ENCODE assay signal across 8 cellular contexts in the genomic region with DNA sequence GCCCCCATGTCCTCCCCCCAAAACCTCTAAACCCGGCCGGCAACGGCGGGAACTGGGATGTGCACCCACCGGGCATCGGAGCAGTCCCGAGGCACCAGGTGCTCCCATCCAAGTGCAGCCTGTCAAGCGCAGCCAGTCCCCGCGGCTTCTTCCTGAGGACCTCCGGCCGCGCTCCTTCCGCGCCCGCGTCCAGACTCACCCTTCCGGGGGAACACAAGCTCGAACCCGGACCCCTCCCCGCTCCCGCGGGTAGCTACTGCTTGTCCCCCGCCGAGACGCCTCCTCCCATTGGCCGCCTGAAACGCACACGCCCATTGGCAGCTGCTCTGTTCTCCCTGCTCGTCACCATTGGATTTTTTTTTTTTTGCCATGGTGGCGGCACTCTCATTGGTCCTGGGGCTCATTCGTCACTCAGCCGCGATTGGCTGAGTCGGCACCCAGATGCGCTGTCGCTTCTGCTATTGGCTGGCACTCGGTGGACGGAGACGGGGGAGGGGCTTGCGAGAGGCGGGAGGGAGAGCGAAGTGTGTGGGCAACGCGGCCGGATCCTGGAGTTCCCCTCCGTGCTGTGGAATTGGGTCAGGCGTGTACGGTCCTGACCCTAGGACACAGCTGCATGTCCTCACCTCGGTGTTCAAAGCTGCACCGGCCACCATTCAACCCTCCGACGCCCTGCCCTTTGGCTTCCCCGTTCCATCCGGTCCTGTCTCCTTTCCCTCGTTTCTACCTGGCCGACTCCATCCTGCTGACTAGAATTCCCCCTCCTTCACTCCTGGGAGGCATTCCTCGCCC. TPM values are rescaled to one million over a fixed set of nuclear protein-coding genes. Genes with fewer than 3 reads are reported as not detected.
A peak's percentile ranks its signal among the peaks of the same experiment; 100 is the strongest.
DNase-seq lines count a peak whose midpoint lies in the region; ATAC-seq and TF ChIP-seq lines count a peak whose summit lies in the region.

A gene (minus strand): TSS at position 262 of the 792 bp plus-strand sequence. CDS start 2,166 bp downstream, outside the sequence.

- ATAC-seq in HG02571 (IDR thresholded peaks at IDR 0.05; ENCODE audit: unreplicated experiment) = peak; percentile 89
- ATAC-seq in gastroesophageal sphincter = peak; percentile 99

- H4K20me1 ChIP-seq in SK-N-SH (ENCODE audit: insufficient read depth) = no peaks in the 10 kb centered on the region

- peak within 1 kb of the TSS; percentile 91 for H3K4me2 ChIP-seq in SK-N-SH

- peak within 1 kb of the TSS; percentile 70 for H3K9ac ChIP-seq in SK-N-SH

- no peaks in the 10 kb centered on the region for H3K9me2 ChIP-seq in SK-N-SH

- H3K4me3 ChIP-seq in SK-N-SH (ENCODE audit: low read depth in 2 of 2, low read length in 1 of 2) = peak within 1 kb of the TSS; percentile 78 to 83
- H3K4me3 ChIP-seq in gastroesophageal sphincter = peak within 1 kb of the TSS; percentile 58 to 80

- H3K27me3 ChIP-seq in SK-N-SH (ENCODE audit: insufficient read depth) = no peaks in the 10 kb centered on the region
- H3K27me3 ChIP-seq in gastroesophageal sphincter = no peaks in the 10 kb centered on the region

- H3K36me3 ChIP-seq in SK-N-SH (replicated peaks in 1 of 2; ENCODE audit: control insufficient read depth in 1 of 2, insufficient read depth in 2 of 2, low read length in 1 of 2) (peaks cover 3 to 4% of the 10 kb centered on the region in 2 experiments), gastroesophageal sphincter (peaks cover 0 to 24% of the 10 kb centered on the region in 2 donors)

- CTCF ChIA-PET in SK-N-SH (lab: Yijun Ruan, JAX) = interaction anchor here (1.2 to 20.2 kb wide), 8 partner anchors 8 to 130 kb away, joined by 3 to 596 read pairs (median 6); a partner anchor contains a TSS

- no peak for TF ChIP-seq RAD21 in SK-N-SH (IDR thresholded peaks at IDR 0.05; ENCODE audit: low read length)

- H3F3A ChIP-seq in SK-N-SH (replicated peaks; ENCODE audit: insufficient read depth) = no peaks in the 10 kb centered on the region

- peak within 1 kb of the TSS; percentile 87 for H2AFZ ChIP-seq in SK-N-SH (ENCODE audit: low read depth)

- peaks cover 0 to 9% of the 10 kb centered on the region in 2 experiments; a peak in 1 of 4 replicates for H3K4me1 ChIP-seq in SK-N-SH (ENCODE audit: control insufficient read depth in 1 of 2, insufficient read depth in 2 of 2, low read depth in 1 of 2, low read length in 1 of 2)
- peaks cover 0 to 22% (median 4%) of the 10 kb centered on the region in 3 donors for H3K4me1 ChIP-seq in gastroesophageal sphincter

- WGBS in SK-N-SH (ENCODE audit: low lambda C conversion rate) = 2% methylated on average over 38 of the region's 58 CpGs
- 0 to 1% methylated on average over 13 to 27 of the region's 58 CpGs for WGBS in gastroesophageal sphincter (ENCODE audit: low coverage in 1 of 2), 2 donors

- peak; percentile 65 to 72 for TF ChIP-seq POLR2A in gastroesophageal sphincter (IDR thresholded peaks at IDR 0.05)

- POLR2A ChIA-PET in SK-N-SH (lab: Yijun Ruan, JAX) = interaction anchor here (0.6 to 1.6 kb wide), 8 partner anchors 8 to 121 kb away, joined by 3 to 15 read pairs (median 6); a partner anchor contains a TSS

- H3K27ac ChIP-seq in SK-N-SH (ENCODE audit: low read depth in 2 of 2, low read length in 1 of 2) (peak within 1 kb of the TSS; percentile 39 to 67; a peak in 3 of 4 replicates), gastroesophageal sphincter (peak within 1 kb of the TSS; percentile 39 to 88 (median 86))

- peaks cover 14% of the 10 kb centered on the region for H3K79me2 ChIP-seq in SK-N-SH (ENCODE audit: insufficient read depth)

- TF ChIP-seq CTCF in SK-N-SH (IDR thresholded peaks at IDR 0.05) (no peak), gastroesophageal sphincter (IDR thresholded peaks at IDR 0.05) (peak in 1 of 4 experiments; percentile 9)

- peak in 1 of 2 experiments; percentile 5; a peak in 1 of 4 replicates for TF ChIP-seq EP300 in SK-N-SH (IDR thresholded peaks at IDR 0.05; ENCODE audit: borderline replicate concordance in 1 of 2, low read depth in 1 of 2, low read length in 1 of 2)
- TF ChIP-seq EP300 in gastroesophageal sphincter (IDR thresholded peaks at IDR 0.05) = no peak

- no peaks in the 10 kb centered on the region for H3K9me3 ChIP-seq in SK-N-SH
- no peaks in the 10 kb centered on the region for H3K9me3 ChIP-seq in gastroesophageal sphincter

- peak; percentile 97 for DNase-seq in GM04504 (ENCODE audit: low read depth)
- peak; percentile 94 for DNase-seq in NCI-H1048 (lab: John Stamatoyannopoulos, UW)
- DNase-seq in SK-N-SH = peak; percentile 100
- DNase-seq in activated naive CD4-positive, alpha-beta T cell treated with anti-CD3 and anti-CD28 coated beads, Interleukin-2, amount 50 U/mL, for 16 hours = peak; percentile 94
- DNase-seq in non-pigmented ciliary epithelial cell (ENCODE audit: low read depth) = peak; percentile 95
- peak; percentile 99 for DNase-seq in superior temporal gyrus (ENCODE audit: extremely low spot score)

TF ChIP-seq in SK-N-SH, 30 proteins besides CTCF, POLR2A, EP300 and RAD21 (continues in another document):
- peak; percentile 21; the same call in 1 of the 2 replicates for TF ChIP-seq SIN3A (IDR thresholded peaks at IDR 0.05; ENCODE audit: borderline replicate concordance, low read depth, low read length)
- peak; percentile 84 for TF ChIP-seq MXI1 (IDR thresholded peaks at IDR 0.05; ENCODE audit: low read depth, low read length)
- TF ChIP-seq, protein P1, sequence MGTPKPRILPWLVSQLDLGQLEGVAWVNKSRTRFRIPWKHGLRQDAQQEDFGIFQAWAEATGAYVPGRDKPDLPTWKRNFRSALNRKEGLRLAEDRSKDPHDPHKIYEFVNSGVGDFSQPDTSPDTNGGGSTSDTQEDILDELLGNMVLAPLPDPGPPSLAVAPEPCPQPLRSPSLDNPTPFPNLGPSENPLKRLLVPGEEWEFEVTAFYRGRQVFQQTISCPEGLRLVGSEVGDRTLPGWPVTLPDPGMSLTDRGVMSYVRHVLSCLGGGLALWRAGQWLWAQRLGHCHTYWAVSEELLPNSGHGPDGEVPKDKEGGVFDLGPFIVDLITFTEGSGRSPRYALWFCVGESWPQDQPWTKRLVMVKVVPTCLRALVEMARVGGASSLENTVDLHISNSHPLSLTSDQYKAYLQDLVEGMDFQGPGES (IDR thresholded peaks at IDR 0.05; ENCODE audit: low read depth, low read length) = peak; percentile 92
- peak; percentile 58; the same call in 1 of the 2 replicates for TF ChIP-seq POLR2AphosphoS5 (IDR thresholded peaks at IDR 0.05; ENCODE audit: low read depth, low read length)
- no peak for TF ChIP-seq FOSL2 (IDR thresholded peaks at IDR 0.05; ENCODE audit: borderline replicate concordance, low read depth)
- peak; percentile 32 for TF ChIP-seq TAF1 (IDR thresholded peaks at IDR 0.05; ENCODE audit: borderline replicate concordance, low read depth, low read length)
- TF ChIP-seq YY1 (IDR thresholded peaks at IDR 0.05; ENCODE audit: low read depth) = no peak
- TF ChIP-seq TCF12 (IDR thresholded peaks at IDR 0.05) = no peak
- no peak for TF ChIP-seq EZH2phosphoT487 (IDR thresholded peaks at IDR 0.05; ENCODE audit: borderline replicate concordance, low read depth)
- TF ChIP-seq RXRA (IDR thresholded peaks at IDR 0.05; ENCODE audit: borderline replicate concordance, low read depth) = no peak
- peak; percentile 83 for TF ChIP-seq CHD2 (IDR thresholded peaks at IDR 0.05; ENCODE audit: low read length, partially characterized antibody)
- TF ChIP-seq, protein P2, sequence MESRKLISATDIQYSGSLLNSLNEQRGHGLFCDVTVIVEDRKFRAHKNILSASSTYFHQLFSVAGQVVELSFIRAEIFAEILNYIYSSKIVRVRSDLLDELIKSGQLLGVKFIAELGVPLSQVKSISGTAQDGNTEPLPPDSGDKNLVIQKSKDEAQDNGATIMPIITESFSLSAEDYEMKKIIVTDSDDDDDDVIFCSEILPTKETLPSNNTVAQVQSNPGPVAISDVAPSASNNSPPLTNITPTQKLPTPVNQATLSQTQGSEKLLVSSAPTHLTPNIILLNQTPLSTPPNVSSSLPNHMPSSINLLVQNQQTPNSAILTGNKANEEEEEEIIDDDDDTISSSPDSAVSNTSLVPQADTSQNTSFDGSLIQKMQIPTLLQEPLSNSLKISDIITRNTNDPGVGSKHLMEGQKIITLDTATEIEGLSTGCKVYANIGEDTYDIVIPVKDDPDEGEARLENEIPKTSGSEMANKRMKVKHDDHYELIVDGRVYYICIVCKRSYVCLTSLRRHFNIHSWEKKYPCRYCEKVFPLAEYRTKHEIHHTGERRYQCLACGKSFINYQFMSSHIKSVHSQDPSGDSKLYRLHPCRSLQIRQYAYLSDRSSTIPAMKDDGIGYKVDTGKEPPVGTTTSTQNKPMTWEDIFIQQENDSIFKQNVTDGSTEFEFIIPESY (IDR thresholded peaks at IDR 0.05; ENCODE audit: borderline replicate concordance, low read depth) = no peak
- TF ChIP-seq, protein P3, sequence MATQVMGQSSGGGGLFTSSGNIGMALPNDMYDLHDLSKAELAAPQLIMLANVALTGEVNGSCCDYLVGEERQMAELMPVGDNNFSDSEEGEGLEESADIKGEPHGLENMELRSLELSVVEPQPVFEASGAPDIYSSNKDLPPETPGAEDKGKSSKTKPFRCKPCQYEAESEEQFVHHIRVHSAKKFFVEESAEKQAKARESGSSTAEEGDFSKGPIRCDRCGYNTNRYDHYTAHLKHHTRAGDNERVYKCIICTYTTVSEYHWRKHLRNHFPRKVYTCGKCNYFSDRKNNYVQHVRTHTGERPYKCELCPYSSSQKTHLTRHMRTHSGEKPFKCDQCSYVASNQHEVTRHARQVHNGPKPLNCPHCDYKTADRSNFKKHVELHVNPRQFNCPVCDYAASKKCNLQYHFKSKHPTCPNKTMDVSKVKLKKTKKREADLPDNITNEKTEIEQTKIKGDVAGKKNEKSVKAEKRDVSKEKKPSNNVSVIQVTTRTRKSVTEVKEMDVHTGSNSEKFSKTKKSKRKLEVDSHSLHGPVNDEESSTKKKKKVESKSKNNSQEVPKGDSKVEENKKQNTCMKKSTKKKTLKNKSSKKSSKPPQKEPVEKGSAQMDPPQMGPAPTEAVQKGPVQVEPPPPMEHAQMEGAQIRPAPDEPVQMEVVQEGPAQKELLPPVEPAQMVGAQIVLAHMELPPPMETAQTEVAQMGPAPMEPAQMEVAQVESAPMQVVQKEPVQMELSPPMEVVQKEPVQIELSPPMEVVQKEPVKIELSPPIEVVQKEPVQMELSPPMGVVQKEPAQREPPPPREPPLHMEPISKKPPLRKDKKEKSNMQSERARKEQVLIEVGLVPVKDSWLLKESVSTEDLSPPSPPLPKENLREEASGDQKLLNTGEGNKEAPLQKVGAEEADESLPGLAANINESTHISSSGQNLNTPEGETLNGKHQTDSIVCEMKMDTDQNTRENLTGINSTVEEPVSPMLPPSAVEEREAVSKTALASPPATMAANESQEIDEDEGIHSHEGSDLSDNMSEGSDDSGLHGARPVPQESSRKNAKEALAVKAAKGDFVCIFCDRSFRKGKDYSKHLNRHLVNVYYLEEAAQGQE (IDR thresholded peaks at IDR 0.05; ENCODE audit: low read depth, low read length) = no peak
- TF ChIP-seq GABPA (IDR thresholded peaks at IDR 0.05; ENCODE audit: low read depth) = peak; percentile 64
- TF ChIP-seq ELF1 (IDR thresholded peaks at IDR 0.05) = peak; percentile 55

RNA-seq across cellular contexts. Expression of the gene that starts here (rescaled TPM):
- polyA plus RNA-seq in SK-N-SH (2012; rRNA removed) = 34.8 and 44.6 TPM in 2 replicates
- 11.9 and 17.2 TPM in 2 replicates for polyA plus RNA-seq in SK-N-SH (2012; cell fraction: cytosol; rRNA removed)
- polyA plus RNA-seq in SK-N-SH (2012; cell fraction: nucleus; rRNA removed) = 343 and 417 TPM in 2 replicates
- total RNA-seq in gastroesophageal sphincter = 10 to 100 TPM; 40.8 to 77.2 (median 53.9) TPM

Comparison
In these comparisons a context has a peak if more than half of its experiments do, and no peak if none do; other contexts are left out.
1. Peak in every context shown above with its lines: DNase-seq, ATAC-seq, H3K4me3 ChIP-seq and H3K27ac ChIP-seq.